ENCODE assay signal across 19 cellular contexts in the genomic region with DNA sequence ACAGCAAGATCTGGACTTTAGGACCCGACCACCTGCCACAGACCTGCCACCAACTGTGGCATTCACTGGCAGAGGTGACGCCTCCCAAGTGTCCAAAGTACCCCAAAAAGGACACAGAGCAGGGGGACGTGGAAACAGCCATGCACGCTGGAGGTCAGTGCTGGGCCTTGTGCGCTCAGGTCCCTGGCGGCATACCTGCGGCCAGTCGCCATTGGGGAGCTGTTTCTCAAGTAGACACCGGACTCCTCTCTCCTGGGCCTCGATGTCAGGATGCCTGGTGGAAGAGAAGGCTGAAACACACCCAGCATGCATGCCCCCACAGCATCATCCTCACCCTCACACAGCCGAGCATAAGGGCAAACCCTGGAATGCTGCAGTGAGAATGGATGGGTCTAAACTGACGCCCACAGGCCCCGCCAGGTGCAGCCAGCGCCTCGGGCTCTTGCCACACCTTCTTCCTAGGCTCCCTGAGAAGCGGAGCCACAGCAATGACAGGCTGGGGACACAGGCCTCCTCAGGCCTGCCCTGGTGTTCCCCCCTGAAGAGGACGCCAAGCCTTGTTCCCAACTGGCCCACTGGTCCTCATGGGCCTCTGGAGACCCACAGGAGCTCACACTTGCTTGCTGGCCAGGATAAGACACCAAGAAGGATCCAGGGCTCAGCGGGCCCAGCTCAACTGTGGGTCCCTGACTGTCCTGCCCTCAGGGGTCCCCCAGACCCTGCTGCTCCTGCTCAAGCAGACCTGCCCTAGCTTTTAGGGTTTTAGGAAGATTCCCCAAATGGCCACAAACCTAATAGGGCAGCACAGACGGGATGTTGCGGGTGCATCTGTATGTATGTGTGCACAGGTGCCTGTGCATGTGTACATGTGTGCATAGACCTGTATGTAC. TPM values are rescaled to one million over a fixed set of nuclear protein-coding genes. Genes with fewer than 3 reads are reported as not detected.
A peak's percentile ranks its signal among the peaks of the same experiment; 100 is the strongest.
DNase-seq lines count a peak whose midpoint lies in the region; ATAC-seq, FAIRE-seq and TF ChIP-seq lines count a peak whose summit lies in the region.
"Had no signal": no experiment of that assay in that cellular context is flagged by ENCODE, and none has a peak within 500 bp of the region (broad histone marks: within the 10 kb centered on the region; RNA-seq: fewer than 3 reads in every experiment).

No MANE protein-coding gene starts in this region.

- peaks cover 15 to 38% (median 24%) of the 10 kb centered on the region in 9 donors for H3K4me1 ChIP-seq in heart right ventricle
- H3K4me1 ChIP-seq in H1 (replicated peaks in 1 of 4; ENCODE audit: control insufficient read depth in 3 of 4, insufficient read depth in 4 of 4, low read length in 3 of 4), result peaks cover 0 to 9% (median 0%) of the 10 kb centered on the region in 4 experiments; a peak in 2 of 7 replicates
- peaks cover 2% of the 10 kb centered on the region for H3K4me1 ChIP-seq in ovary (ENCODE audit: insufficient read depth)
- H3K4me1 ChIP-seq in vagina, result peaks cover 41% of the 10 kb centered on the region

- no peaks in the 10 kb centered on the region for H3K79me2 ChIP-seq in H1 (ENCODE audit: control insufficient read depth in 1 of 2, insufficient read depth in 2 of 2, low read length in 2 of 2)

- FAIRE-seq in H1 (lab: Jason Lieb, UNC) (no peak), frontal cortex (lab: Jason Lieb, UNC) (no peak)
- FAIRE-seq: G401.6 had no signal

- 97 to 98% methylated on average over 20 of the region's 20 CpGs for WGBS in heart right ventricle, 2 donors
- WGBS in H1 (ENCODE audit: extremely low coverage in 1 of 2, insufficient coverage in 1 of 2, insufficient read length in 1 of 2, insufficient replicate concordance in 2 of 2, low coverage in 1 of 2, low lambda C conversion rate in 2 of 2, missing lambda C conversion rate in 1 of 2), 2 experiments, result 94% methylated on average over 18 of the region's 20 CpGs; no CpG with 5 or more reads in 1 of the 2 experiments
- 93 to 96% (median 95%) methylated on average over 19 to 20 of the region's 20 CpGs for WGBS in ovary, 3 donors

- 0 out of 2 replicates have a peak overlapping the region, but pooled peaks have one; percentile 49 for H2BK5ac ChIP-seq in H1 (ENCODE audit: low read depth, low read length)

- H2AFZ ChIP-seq in H1 (ENCODE audit: low read length), result no peak overlapping the region

- no peak overlapping the region for H3K4ac ChIP-seq in H1 (replicated peaks; ENCODE audit: insufficient read length, low read depth, low read length)

- no peak overlapping the region for H3K4me2 ChIP-seq in H1 (ENCODE audit: insufficient read depth in 1 of 2, low read depth in 2 of 2, low read length in 2 of 2)

- ATAC-seq in heart right ventricle, result no peak

- H3K36me3 ChIP-seq in heart right ventricle (peaks cover 0 to 72% (median 21%) of the 10 kb centered on the region in 9 donors), H1 (ENCODE audit: control insufficient read depth in 2 of 4, insufficient read depth in 4 of 4, low read length in 3 of 4) (peaks cover 8 to 39% (median 22%) of the 10 kb centered on the region in 4 experiments; a peak in 7 of 8 replicates), ovary (no peaks in the 10 kb centered on the region), vagina (peaks cover 0 to 49% of the 10 kb centered on the region in 2 donors)

- peaks cover 2 to 18% of the 10 kb centered on the region in 2 experiments for H4K20me1 ChIP-seq in H1 (replicated peaks in 1 of 2; ENCODE audit: control insufficient read depth in 1 of 2, insufficient read depth in 2 of 2, low read length in 2 of 2)

- CTCF ChIA-PET in H1 (lab: Charles Lee; ENCODE audit: partially characterized antibody), result interaction anchor here (0.7 kb wide), 1 partner anchor 48 kb away, joined by 3 read pairs; no protein-coding TSS in a partner anchor

- TF ChIP-seq EP300 in H1 (IDR thresholded peaks at IDR 0.05; ENCODE audit: borderline replicate concordance in 1 of 2, low read depth in 2 of 2, low read length in 2 of 2) (no peak), ovary (IDR thresholded peaks at IDR 0.05) (no peak)

- H2BK120ac ChIP-seq in H1 (replicated peaks; ENCODE audit: low read depth, low read length), result no peak overlapping the region

- no peaks in the 10 kb centered on the region for H3K27me3 ChIP-seq in heart right ventricle
- no peaks in the 10 kb centered on the region for H3K27me3 ChIP-seq in H1 (replicated peaks in 1 of 4; ENCODE audit: control insufficient read depth in 3 of 4, extremely low read depth in 1 of 4, insufficient read depth in 3 of 4, low read length in 3 of 4)
- H3K27me3 ChIP-seq in ovary, result no peaks in the 10 kb centered on the region
- H3K27me3 ChIP-seq in vagina, result no peaks in the 10 kb centered on the region
- H3K27me3 ChIP-seq: ascending aorta, esophagus squamous epithelium, MG63 had no signal

- H3K23ac ChIP-seq in H1 (ENCODE audit: insufficient read length), result no peak overlapping the region

- no peak overlapping the region for H3K14ac ChIP-seq in H1 (ENCODE audit: insufficient read length)

- H3K9ac ChIP-seq in H1 (replicated peaks in 1 of 4; ENCODE audit: extremely low read depth in 1 of 4, low read depth in 3 of 4, low read length in 3 of 4), result no peak overlapping the region

- no peak overlapping the region; the same call in 1 of the 2 replicates for H4K8ac ChIP-seq in H1 (ENCODE audit: extremely low read depth, insufficient read depth, low read length)

- H3K18ac ChIP-seq in H1 (ENCODE audit: extremely low read depth, low read length), result no peak overlapping the region

- no peaks in the 10 kb centered on the region; the same call in 1 of the 2 replicates for H3K79me1 ChIP-seq in H1 (ENCODE audit: low read depth, low read length)

- H3K27ac ChIP-seq in heart right ventricle (peak overlapping the region in 1 of 10 donors; percentile 23), H1 (ENCODE audit: low read depth, low read length) (no peak overlapping the region), ovary (no peak overlapping the region), vagina (peak overlapping the region; percentile 93)
- H3K27ac ChIP-seq: C4-2B had no signal

- DNase-seq in cardiac septum (ENCODE audit: low spot score), result peak; percentile 31
- no peak for DNase-seq in heart right ventricle
- DNase-seq in H1 (ENCODE audit: low read depth in 1 of 2, low spot score in 2 of 2), result peak in 1 of 2 experiments; percentile 42
- DNase-seq in ovary, result peak in 4 of 5 donors; percentile 12 to 31 (median 18)
- peak in 1 of 2 donors; percentile 85 for DNase-seq in vagina (ENCODE audit: extremely low spot score in 2 of 2)
- DNase-seq in NOMO-1 treated with DMSO at 0.1 percent for 48 hours (lab: John Stamatoyannopoulos, UW; ENCODE audit: unreplicated experiment), result no peak
- DNase-seq in MV-4-11 (lab: John Stamatoyannopoulos, UW), result no peak
- DNase-seq in frontal cortex (ENCODE audit: low spot score in 2 of 2), result no peak
- DNase-seq: activated CD4-positive, alpha-beta T cell treated with anti-CD3 and anti-CD28 coated beads, Interleukin-2, amount 50 U/mL, for 1 hour; activated naive CD4-positive, alpha-beta T cell treated with Interleukin-2 at 50 U/mL for 16 hours; effector CD8-positive, alpha-beta T cell; esophagus squamous epithelium; SHP77 treated with DMSO at 0.1 percent for 48 hours had no signal

- intact Hi-C loops in cardiac septum (cut with DNase I) (no loop called here), heart right ventricle (cut with DNase I) (loop anchor here in 1 of 10 donors (10.0 kb wide), 1 partner anchor 83 kb away; no protein-coding TSS in a partner anchor), ovary (cut with DNase I) (no loop called here), vagina (cut with DNase I) (no loop called here)

- no peak overlapping the region for H3K4me3 ChIP-seq in heart right ventricle
- no peak overlapping the region for H3K4me3 ChIP-seq in H1 (ENCODE audit: extremely low read depth in 1 of 4, insufficient read depth in 2 of 4, low read depth in 3 of 4, low read length in 4 of 4)
- H3K4me3 ChIP-seq in ovary, result no peak overlapping the region
- no peak overlapping the region for H3K4me3 ChIP-seq in vagina
- H3K4me3 ChIP-seq: ascending aorta, esophagus squamous epithelium, MG63 had no signal

- no peak overlapping the region for H2AK5ac ChIP-seq in H1 (ENCODE audit: low read depth, low read length)

- no peak for TF ChIP-seq POLR2A in H1 (IDR thresholded peaks at IDR 0.05; ENCODE audit: control extremely low read depth in 1 of 2, low read depth in 2 of 2, low read length in 2 of 2)
- TF ChIP-seq POLR2A in ovary (IDR thresholded peaks at IDR 0.05), result no peak
- no peak for TF ChIP-seq POLR2A in vagina (IDR thresholded peaks at IDR 0.05)

- H3K9me3 ChIP-seq in heart right ventricle (no peaks in the 10 kb centered on the region), H1 (ENCODE audit: insufficient read depth in 2 of 2, low read depth in 1 of 2, low read length in 1 of 2) (no peaks in the 10 kb centered on the region), ovary (no peaks in the 10 kb centered on the region), vagina (no peaks in the 10 kb centered on the region)
- H3K9me3 ChIP-seq: ascending aorta, esophagus squamous epithelium, MG63 had no signal

- peak overlapping the region; percentile 39; the same call in 1 of the 2 replicates for H2BK12ac ChIP-seq in H1 (ENCODE audit: low read depth, low read length)

- no peak overlapping the region for H2BK20ac ChIP-seq in H1 (ENCODE audit: low read length)

- H2BK15ac ChIP-seq in H1 (ENCODE audit: low read length), result no peak overlapping the region

- H4K5ac ChIP-seq in H1 (ENCODE audit: insufficient read length, low read depth, low read length), result no peak overlapping the region

- no peak overlapping the region for H3K56ac ChIP-seq in H1 (replicated peaks; ENCODE audit: insufficient read length, low read depth, low read length)

- TF ChIP-seq CTCF in heart right ventricle (IDR thresholded peaks at IDR 0.05) (no peak), H1 (IDR thresholded peaks at IDR 0.05; ENCODE audit: control extremely low read depth in 1 of 3, insufficient read depth in 1 of 3, low read depth in 1 of 3, low read length in 3 of 3) (no peak), ovary (IDR thresholded peaks at IDR 0.05) (no peak), vagina (IDR thresholded peaks at IDR 0.05) (no peak)

- no peaks in the 10 kb centered on the region for H3K23me2 ChIP-seq in H1 (ENCODE audit: low read depth, low read length)

- POLR2A ChIA-PET in H1 (lab: Charles Lee; ENCODE audit: partially characterized antibody), result interaction anchor here (0.6 kb wide), 1 partner anchor 11 kb away, joined by 3 read pairs; no protein-coding TSS in a partner anchor

- H4K91ac ChIP-seq in H1 (replicated peaks; ENCODE audit: insufficient read length, low read length), result no peak overlapping the region

- TF ChIP-seq RAD21 in H1 (IDR thresholded peaks at IDR 0.05 in 1 of 2, conservative IDR thresholded peaks at IDR 0.05 in 1 of 2; ENCODE audit: low read depth in 2 of 2, low read length in 2 of 2), result no peak

RNA-seq across cellular contexts. Expression of gene SPATC1L, which starts 7.7 kb away (rescaled TPM):
- total RNA-seq in cardiac septum (7.3 TPM), heart right ventricle (1 to 10 TPM; 4.7 to 9.8 (median 8.2) TPM), ovary (10 to 100 TPM in 5 of 7 donors, 1 to 10 TPM in 2; 7.2 to 21.1 (median 14.9) TPM), vagina (5.2 TPM), frontal cortex (4.9 TPM)
- polyA plus RNA-seq in heart right ventricle (10 to 100 TPM; 12.7 to 14.6 TPM), H1 (2011; rRNA removed) (24.9 and 44.8 TPM in 2 replicates), ovary (10 to 100 TPM in 1 of 2 donors, 1 to 10 TPM in 1; 2.8 to 21.3 TPM)
- total RNA-seq in H1 (2021; fragmentation: NEBNext Ultra II Directional; extraction: Animal tissue kit (Norgen Biotek cat#: 25700)), result 49.4 and 50.0 TPM in 2 replicates
- 16.4 TPM for polyA plus RNA-seq in H1 (2011; cell fraction: cytosol; rRNA removed)
- 43.3 TPM for polyA plus RNA-seq in H1 (2011; cell fraction: nucleus; rRNA removed)
- 38.0 to 56.9 TPM (median 53.3 TPM) in 4 replicates for polyA plus RNA-seq in H1 (2012, experiment 1 of 2)
- 50.4 TPM for polyA plus RNA-seq in H1 (2012, experiment 2 of 2)
- polyA plus RNA-seq in H1 (2013, experiment 1 of 2), result 48.1 TPM
- 48.0 TPM for polyA plus RNA-seq in H1 (2013, experiment 2 of 2)
- polyA minus RNA-seq in H1 (2011; rRNA and poly(A)+ RNA removed), result 6.2 and 7.1 TPM in 2 replicates
- polyA minus RNA-seq in H1 (2011; cell fraction: cytosol; rRNA and poly(A)+ RNA removed), result 30.3 TPM
- polyA minus RNA-seq in H1 (2011; cell fraction: nucleus; rRNA and poly(A)+ RNA removed), result 21.2 TPM

RNA-seq across cellular contexts. Expression of gene FTCD, which starts 36.6 kb away (rescaled TPM):
- total RNA-seq in cardiac septum (0.83 TPM), heart right ventricle (1 to 10 TPM in 6 of 10 donors, under 1 TPM in 4; 0.38 to 4.4 (median 1.1) TPM), ovary (1 to 10 TPM in 5 of 7 donors, under 1 TPM in 2; 0.83 to 7.5 (median 3.8) TPM), vagina (not detected), frontal cortex (0.41 TPM)
- polyA plus RNA-seq in heart right ventricle (1 to 10 TPM in 1 of 2 donors, under 1 TPM in 1; 0.14 to 4.0 TPM), H1 (2011; rRNA removed) (4.9 and 7.3 TPM in 2 replicates), ovary (1 to 10 TPM in 1 of 2 donors, not detected in 1; 3.5 TPM)
- 3.3 and 6.0 TPM in 2 replicates for total RNA-seq in H1 (2021; fragmentation: NEBNext Ultra II Directional; extraction: Animal tissue kit (Norgen Biotek cat#: 25700))
- 5.2 TPM for polyA plus RNA-seq in H1 (2011; cell fraction: cytosol; rRNA removed)
- 21.4 TPM for polyA plus RNA-seq in H1 (2011; cell fraction: nucleus; rRNA removed)
- polyA plus RNA-seq in H1 (2012, experiment 1 of 2), result 5.9 to 9.8 TPM (median 7.8 TPM) in 4 replicates
- 2.3 TPM for polyA plus RNA-seq in H1 (2012, experiment 2 of 2)
- 3.9 TPM for polyA plus RNA-seq in H1 (2013, experiment 1 of 2)
- 4.0 TPM for polyA plus RNA-seq in H1 (2013, experiment 2 of 2)
- 3.0 and 4.7 TPM in 2 replicates for polyA minus RNA-seq in H1 (2011; rRNA and poly(A)+ RNA removed)
- polyA minus RNA-seq in H1 (2011; cell fraction: cytosol; rRNA and poly(A)+ RNA removed), result 6.4 TPM
- 6.1 TPM for polyA minus RNA-seq in H1 (2011; cell fraction: nucleus; rRNA and poly(A)+ RNA removed)
- total RNA-seq: esophagus squamous epithelium; subcutaneous adipose tissue; T-helper 1 cell treated with Interleukin-12 subunit alpha and Interleukin-12 subunit beta and Interleukin-4 antibody, amounts not matched to agents 30 ng/mL and 1 ng/mL, for 36 hours had no signal

RNA-seq across cellular contexts. Expression of gene LSS, which starts 36.6 kb away (rescaled TPM):
- total RNA-seq in cardiac septum, result 34.9 TPM
- total RNA-seq in heart right ventricle, result 10 to 100 TPM; 30.5 to 74.7 (median 40.7) TPM
- 10 to 100 TPM; 22.5 to 44.0 TPM for polyA plus RNA-seq in heart right ventricle
- 96.1 and 102 TPM in 2 replicates for total RNA-seq in H1 (2021; fragmentation: NEBNext Ultra II Directional; extraction: Animal tissue kit (Norgen Biotek cat#: 25700))
- polyA plus RNA-seq in H1 (2011; rRNA removed), result 123 and 139 TPM in 2 replicates
- 103 TPM for polyA plus RNA-seq in H1 (2011; cell fraction: cytosol; rRNA removed)
- 268 TPM for polyA plus RNA-seq in H1 (2011; cell fraction: nucleus; rRNA removed)
- polyA plus RNA-seq in H1 (2012, experiment 1 of 2), result 69.5 to 87.3 TPM (median 75.9 TPM) in 4 replicates
- polyA plus RNA-seq in H1 (2012, experiment 2 of 2), result 71.3 TPM
- polyA plus RNA-seq in H1 (2013, experiment 1 of 2), result 69.2 TPM
- 66.2 TPM for polyA plus RNA-seq in H1 (2013, experiment 2 of 2)
- 177 and 193 TPM in 2 replicates for polyA minus RNA-seq in H1 (2011; rRNA and poly(A)+ RNA removed)
- polyA minus RNA-seq in H1 (2011; cell fraction: cytosol; rRNA and poly(A)+ RNA removed), result 56.7 TPM
- polyA minus RNA-seq in H1 (2011; cell fraction: nucleus; rRNA and poly(A)+ RNA removed), result 69.8 TPM
- total RNA-seq in ovary, result 100 to 1,000 TPM in 2 of 7 donors, 10 to 100 TPM in 5; 33.2 to 201 (median 80.9) TPM
- polyA plus RNA-seq in ovary, result 10 to 100 TPM; 19.8 to 49.8 TPM
- total RNA-seq in vagina, result 103 TPM
- 39.5 TPM for total RNA-seq in frontal cortex

Comparison
In these comparisons a context has a peak if more than half of its experiments do, and no peak if none do; other contexts are left out.
1. DNase-seq: peak in cardiac septum (single experiment) and ovary (4 of 5); none in heart right ventricle (0 of 2), NOMO-1 treated with DMSO at 0.1 percent for 48 hours (single experiment), MV-4-11 (single experiment) and frontal cortex (0 of 2).